In genomic region chr9:70418822-70419545, GRCh38 we compare ENCODE assay signal across 8 cellular contexts. TPM values are rescaled to one million over a fixed set of nuclear protein-coding genes. Genes with fewer than 3 reads are reported as not detected.
DNase-seq lines count a peak whose midpoint lies in the region; TF ChIP-seq lines count a peak whose summit lies in the region.

No MANE protein-coding gene starts in this region.

- no peaks in the 10 kb centered on the region for H4K20me1 ChIP-seq in Loucy (ENCODE audit: insufficient read depth, low read length, poor library complexity, severe bottlenecking)

- H3K9me3 ChIP-seq in Loucy (ENCODE audit: insufficient read depth, low read depth, low read length), result no peaks in the 10 kb centered on the region

- H3K4me1 Mint-ChIP-seq in nephron progenitor cell, result peaks cover 48% of the 10 kb centered on the region
- H3K4me1 Mint-ChIP-seq in stimulated activated naive CD8-positive, alpha-beta T cell treated with anti-CD3 and anti-CD28 coated beads, Interleukin-15, Interleukin-2, amounts not matched to agents 100 ng/mL and 50 ng/mL, for 24 hours (ENCODE audit: low read depth), result peaks cover 56% of the 10 kb centered on the region

- peaks cover 34% of the 10 kb centered on the region for H3K4me1 ChIP-seq in Loucy (ENCODE audit: insufficient read depth, low read length, poor library complexity, severe bottlenecking)

- no peaks in the 10 kb centered on the region for H3K36me3 ChIP-seq in Loucy (ENCODE audit: insufficient read depth, low read length)

- peak overlapping the region; percentile 92 for H2AFZ ChIP-seq in Loucy (ENCODE audit: low read length)

- peak overlapping the region; percentile 78 for H3K4me2 ChIP-seq in Loucy (ENCODE audit: low read depth, low read length, poor library complexity, severe bottlenecking)

- H3K9me3 Mint-ChIP-seq in nephron progenitor cell, result no peaks in the 10 kb centered on the region
- no peaks in the 10 kb centered on the region for H3K9me3 Mint-ChIP-seq in stimulated activated naive CD8-positive, alpha-beta T cell treated with anti-CD3 and anti-CD28 coated beads, Interleukin-15, Interleukin-2, amounts not matched to agents 100 ng/mL and 50 ng/mL, for 24 hours

- H3K79me2 ChIP-seq in Loucy (ENCODE audit: insufficient read depth, low read length), result no peaks in the 10 kb centered on the region

- H3K27me3 Mint-ChIP-seq in nephron progenitor cell (ENCODE audit: low read depth, poor library complexity), result peaks cover 65% of the 10 kb centered on the region
- no peaks in the 10 kb centered on the region for H3K27me3 Mint-ChIP-seq in stimulated activated naive CD8-positive, alpha-beta T cell treated with anti-CD3 and anti-CD28 coated beads, Interleukin-15, Interleukin-2, amounts not matched to agents 100 ng/mL and 50 ng/mL, for 24 hours

- CTCF ChIA-PET in RWPE1 (lab: Yijun Ruan, JAX), result interaction anchor here (0.5 to 1.5 kb wide), 6 partner anchors 9 to 333 kb away, joined by 3 to 5 read pairs (median 4); no protein-coding TSS in a partner anchor

- H3K27ac ChIP-seq in RWPE1, result peak overlapping the region; percentile 100

- TF ChIP-seq CTCF in Loucy (conservative IDR thresholded peaks at IDR 0.05; ENCODE audit: low read length), result no peak
- no peak for TF ChIP-seq CTCF in RWPE1 (conservative IDR thresholded peaks at IDR 0.05; ENCODE audit: low read depth)
- no peak for TF ChIP-seq CTCF in fibroblast of the aortic adventitia (IDR thresholded peaks at IDR 0.05; ENCODE audit: insufficient read depth, low read length)
- no peak for TF ChIP-seq CTCF in nephron progenitor cell (IDR thresholded peaks at IDR 0.05)

- no peaks in the 10 kb centered on the region for H3K9me2 ChIP-seq in Loucy (replicated peaks; ENCODE audit: low read depth, low read length)

- H3F3A ChIP-seq in Loucy (ENCODE audit: low read depth), result peaks cover 10% of the 10 kb centered on the region

- H3K9ac ChIP-seq in Loucy (ENCODE audit: low read depth, low read length, poor library complexity, severe bottlenecking), result peak overlapping the region; percentile 100

- no peak overlapping the region for H3K27ac Mint-ChIP-seq in nephron progenitor cell
- peak overlapping the region; percentile 99 for H3K27ac Mint-ChIP-seq in stimulated activated naive CD8-positive, alpha-beta T cell treated with anti-CD3 and anti-CD28 coated beads, Interleukin-15, Interleukin-2, amounts not matched to agents 100 ng/mL and 50 ng/mL, for 24 hours

- H3K4me3 Mint-ChIP-seq in nephron progenitor cell, result peak overlapping the region; percentile 89
- peak overlapping the region; percentile 93 for H3K4me3 Mint-ChIP-seq in stimulated activated naive CD8-positive, alpha-beta T cell treated with anti-CD3 and anti-CD28 coated beads, Interleukin-15, Interleukin-2, amounts not matched to agents 100 ng/mL and 50 ng/mL, for 24 hours

- POLR2A ChIA-PET in RWPE1 (lab: Yijun Ruan, JAX; ENCODE audit: low non-redundant PET), result interaction anchor here (0.6 to 2.3 kb wide), 6 partner anchors 18 to 1989 kb away, joined by 3 to 9 read pairs (median 3); no protein-coding TSS in a partner anchor

- no peaks in the 10 kb centered on the region for H3K36me3 Mint-ChIP-seq in nephron progenitor cell (ENCODE audit: low read depth)
- no peaks in the 10 kb centered on the region for H3K36me3 Mint-ChIP-seq in stimulated activated naive CD8-positive, alpha-beta T cell treated with anti-CD3 and anti-CD28 coated beads, Interleukin-15, Interleukin-2, amounts not matched to agents 100 ng/mL and 50 ng/mL, for 24 hours (ENCODE audit: low read depth)

- H3K27me3 ChIP-seq in Loucy (ENCODE audit: insufficient read depth, low read length, poor library complexity, severe bottlenecking), result no peaks in the 10 kb centered on the region

- peak; percentile 96 for DNase-seq in Daoy (ENCODE audit: low read depth)
- peak; percentile 92 for DNase-seq in H4 (ENCODE audit: low spot score)
- peak; percentile 96 for DNase-seq in RWPE1 (ENCODE audit: low spot score)
- DNase-seq in activated effector memory CD4-positive, alpha-beta T cell treated with anti-CD3 and anti-CD28 coated beads, Interleukin-2, amount 50 U/mL, for 16 hours, result peak; percentile 93
- peak; percentile 99 for DNase-seq in fibroblast of the aortic adventitia (ENCODE audit: low read depth)
- peak; percentile 86 for DNase-seq in nephron progenitor cell

- peak overlapping the region; percentile 97 for H3K4me3 ChIP-seq in Loucy (ENCODE audit: low read length, poor library complexity, severe bottlenecking)
- peak overlapping the region; percentile 68 for H3K4me3 ChIP-seq in fibroblast of the aortic adventitia (ENCODE audit: low read depth, low read length)

RNA-seq across cellular contexts. Expression of gene KLF9, which starts 4.5 kb away (rescaled TPM):
- total RNA-seq in Daoy (2014; rRNA removed; shearing (Covaris generic)), result 9.4 and 10.6 TPM in 2 replicates
- 15.9 and 17.4 TPM in 2 replicates for total RNA-seq in H4 (2014; rRNA removed; shearing (Covaris generic))
- total RNA-seq in fibroblast of the aortic adventitia (ENCODE audit: low replicate concordance), result 30.4 and 30.8 TPM in 2 replicates

Comparison
In these comparisons a context has a peak if more than half of its experiments do, and no peak if none do; other contexts are left out.
1. Peak in every context shown above with its lines: DNase-seq, H3K4me3 ChIP-seq and H3K27ac ChIP-seq.